In the genomic region with DNA sequence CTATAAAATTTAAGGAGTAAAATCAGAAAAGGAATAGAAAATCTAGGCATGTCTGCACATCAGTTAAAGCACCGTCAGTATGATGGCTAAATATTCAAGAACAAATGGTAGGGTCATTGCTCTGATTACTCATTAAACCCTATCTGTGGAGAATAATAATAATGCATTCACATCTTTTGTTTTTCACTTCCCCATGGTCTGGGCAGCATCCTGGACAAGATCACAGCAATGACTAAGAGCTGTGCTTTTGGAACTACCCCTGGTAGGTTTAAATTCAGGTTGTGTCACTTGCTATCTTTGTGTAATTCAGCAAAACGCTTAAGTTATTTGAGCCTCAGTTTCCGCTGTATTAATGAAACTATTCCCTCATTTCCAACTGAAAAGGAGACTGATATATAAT, we compare ENCODE assay signal across 20 cellular contexts. TPM values are rescaled to one million over a fixed set of nuclear protein-coding genes. Genes with fewer than 3 reads are reported as not detected.
DNase-seq lines count a peak whose midpoint lies in the region; ATAC-seq, FAIRE-seq and TF ChIP-seq lines count a peak whose summit lies in the region.
"Had no signal": no experiment of that assay in that cellular context is flagged by ENCODE, and none has a peak within 500 bp of the region (broad histone marks: within the 10 kb centered on the region; RNA-seq: fewer than 3 reads in every experiment).

No MANE protein-coding gene starts in this region.

- H3K4me3 ChIP-seq in GM06990 (replicated peaks; ENCODE audit: low read depth, low read length) = no peak overlapping the region
- H3K4me3 ChIP-seq: dorsolateral prefrontal cortex had no signal

- H3K36me3 ChIP-seq in GM06990 (ENCODE audit: control insufficient read depth, insufficient read depth, low read length) = no peaks in the 10 kb centered on the region
- H3K36me3 ChIP-seq: neutrophil had no signal

- H3K27me3 ChIP-seq in GM06990 (replicated peaks; ENCODE audit: control insufficient read depth, insufficient read depth, low read length) = no peaks in the 10 kb centered on the region
- H3K27me3 ChIP-seq: dorsolateral prefrontal cortex, neutrophil had no signal

- DNase-seq in GM06990 (ENCODE audit: extremely low read depth, insufficient read length) (peak; percentile 66), AG20443 (ENCODE audit: low spot score) (no peak), DMS53 treated with DMSO at 0.1 percent for 48 hours (lab: John Stamatoyannopoulos, UW; ENCODE audit: unreplicated experiment) (no peak), NCI-H82 (lab: John Stamatoyannopoulos, UW) (no peak), frontal cortex (ENCODE audit: low spot score in 2 of 2) (no peak)
- DNase-seq: activated CD4-positive, alpha-beta memory T cell treated with anti-CD3 and anti-CD28 coated beads, Interleukin-2, amount 10 ng/mL, durations not matched to agents 7 days and 5 days; activated naive CD8-positive, alpha-beta T cell treated with anti-CD3 and anti-CD28 coated beads, Interleukin-2, amount 10 ng/mL, durations not matched to agents 7 days and 5 days; DMS53; dorsolateral prefrontal cortex; foreskin melanocyte; GOT3; KBM-7; NCI-H2029 treated with DMSO at 0.1 percent for 48 hours; T-helper 17 cell had no signal

- FAIRE-seq in frontal cortex (lab: Jason Lieb, UNC) = no peak
- FAIRE-seq: A204.1 had no signal

- ATAC-seq in GM19043 (IDR thresholded peaks at IDR 0.05; ENCODE audit: low read depth, unreplicated experiment) (peak; percentile 100), GM21786 (IDR thresholded peaks at IDR 0.05; ENCODE audit: unreplicated experiment) (peak; percentile 100), HG03139 (IDR thresholded peaks at IDR 0.05; ENCODE audit: unreplicated experiment) (peak; percentile 97)
- ATAC-seq: left lobe of liver, T-helper 17 cell had no signal

- no peak for TF ChIP-seq CTCF in GM06990 (IDR thresholded peaks at IDR 0.05; ENCODE audit: insufficient read depth, low read length, poor library complexity, severe bottlenecking)

RNA-seq across cellular contexts. Expression of a gene that starts 33.1 kb away (rescaled TPM):
- 1.2 TPM for total RNA-seq in frontal cortex
- total RNA-seq: left lobe of liver had no signal
